In the genomic region with DNA sequence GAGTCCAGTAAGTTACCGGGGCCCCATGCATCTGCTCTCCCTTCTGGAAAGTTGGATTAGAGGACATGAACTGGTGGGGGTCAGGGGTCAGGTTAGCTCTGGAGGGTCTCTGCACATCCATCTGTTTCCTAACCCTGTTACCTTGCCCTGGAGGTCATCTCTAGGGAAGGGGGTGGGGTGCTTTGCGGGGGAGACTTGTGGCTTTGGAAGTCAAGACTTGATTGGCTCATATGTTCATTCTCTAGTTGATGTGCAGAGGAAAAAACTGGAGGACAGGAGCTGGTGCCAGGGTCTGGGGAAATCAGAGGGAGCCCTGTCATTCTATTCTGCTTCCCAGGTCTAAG, we compare ENCODE assay signal across 2 cellular contexts.
TF ChIP-seq lines count a peak whose summit lies in the region.

No MANE protein-coding gene starts in this region.

TF ChIP-seq in SK-N-SH, 30 proteins besides CTCF, POLR2A, EP300 and RAD21:
- TF ChIP-seq, protein P1, sequence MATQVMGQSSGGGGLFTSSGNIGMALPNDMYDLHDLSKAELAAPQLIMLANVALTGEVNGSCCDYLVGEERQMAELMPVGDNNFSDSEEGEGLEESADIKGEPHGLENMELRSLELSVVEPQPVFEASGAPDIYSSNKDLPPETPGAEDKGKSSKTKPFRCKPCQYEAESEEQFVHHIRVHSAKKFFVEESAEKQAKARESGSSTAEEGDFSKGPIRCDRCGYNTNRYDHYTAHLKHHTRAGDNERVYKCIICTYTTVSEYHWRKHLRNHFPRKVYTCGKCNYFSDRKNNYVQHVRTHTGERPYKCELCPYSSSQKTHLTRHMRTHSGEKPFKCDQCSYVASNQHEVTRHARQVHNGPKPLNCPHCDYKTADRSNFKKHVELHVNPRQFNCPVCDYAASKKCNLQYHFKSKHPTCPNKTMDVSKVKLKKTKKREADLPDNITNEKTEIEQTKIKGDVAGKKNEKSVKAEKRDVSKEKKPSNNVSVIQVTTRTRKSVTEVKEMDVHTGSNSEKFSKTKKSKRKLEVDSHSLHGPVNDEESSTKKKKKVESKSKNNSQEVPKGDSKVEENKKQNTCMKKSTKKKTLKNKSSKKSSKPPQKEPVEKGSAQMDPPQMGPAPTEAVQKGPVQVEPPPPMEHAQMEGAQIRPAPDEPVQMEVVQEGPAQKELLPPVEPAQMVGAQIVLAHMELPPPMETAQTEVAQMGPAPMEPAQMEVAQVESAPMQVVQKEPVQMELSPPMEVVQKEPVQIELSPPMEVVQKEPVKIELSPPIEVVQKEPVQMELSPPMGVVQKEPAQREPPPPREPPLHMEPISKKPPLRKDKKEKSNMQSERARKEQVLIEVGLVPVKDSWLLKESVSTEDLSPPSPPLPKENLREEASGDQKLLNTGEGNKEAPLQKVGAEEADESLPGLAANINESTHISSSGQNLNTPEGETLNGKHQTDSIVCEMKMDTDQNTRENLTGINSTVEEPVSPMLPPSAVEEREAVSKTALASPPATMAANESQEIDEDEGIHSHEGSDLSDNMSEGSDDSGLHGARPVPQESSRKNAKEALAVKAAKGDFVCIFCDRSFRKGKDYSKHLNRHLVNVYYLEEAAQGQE (IDR thresholded peaks at IDR 0.05; ENCODE audit: low read depth, low read length): no peak
- TF ChIP-seq MEF2A (IDR thresholded peaks at IDR 0.05; ENCODE audit: borderline replicate concordance, low read depth) (no peak), GABPA (IDR thresholded peaks at IDR 0.05; ENCODE audit: low read depth) (no peak), RCOR1 (IDR thresholded peaks at IDR 0.05; ENCODE audit: low read length) (no peak), ELF1 (IDR thresholded peaks at IDR 0.05) (no peak), RXRA (IDR thresholded peaks at IDR 0.05; ENCODE audit: borderline replicate concordance, low read depth) (no peak), NRF1 (IDR thresholded peaks at IDR 0.05; ENCODE audit: low read depth, low read length) (no peak), SMC3 (IDR thresholded peaks at IDR 0.05; ENCODE audit: low read depth, low read length) (no peak), TAF1 (IDR thresholded peaks at IDR 0.05; ENCODE audit: borderline replicate concordance, low read depth, low read length) (no peak), FOSL2 (IDR thresholded peaks at IDR 0.05; ENCODE audit: borderline replicate concordance, low read depth) (no peak), TCF12 (IDR thresholded peaks at IDR 0.05) (no peak), NFIC (IDR thresholded peaks at IDR 0.05; ENCODE audit: borderline replicate concordance) (no peak), MXI1 (IDR thresholded peaks at IDR 0.05; ENCODE audit: low read depth, low read length) (no peak), FOXJ3 (CRISPR knock-in tag; IDR thresholded peaks at IDR 0.05) (no peak), GATA2 (CRISPR knock-in tag; IDR thresholded peaks at IDR 0.05) (no peak), SIN3A (IDR thresholded peaks at IDR 0.05; ENCODE audit: borderline replicate concordance, low read depth, low read length) (no peak)
- TF ChIP-seq, protein P2, sequence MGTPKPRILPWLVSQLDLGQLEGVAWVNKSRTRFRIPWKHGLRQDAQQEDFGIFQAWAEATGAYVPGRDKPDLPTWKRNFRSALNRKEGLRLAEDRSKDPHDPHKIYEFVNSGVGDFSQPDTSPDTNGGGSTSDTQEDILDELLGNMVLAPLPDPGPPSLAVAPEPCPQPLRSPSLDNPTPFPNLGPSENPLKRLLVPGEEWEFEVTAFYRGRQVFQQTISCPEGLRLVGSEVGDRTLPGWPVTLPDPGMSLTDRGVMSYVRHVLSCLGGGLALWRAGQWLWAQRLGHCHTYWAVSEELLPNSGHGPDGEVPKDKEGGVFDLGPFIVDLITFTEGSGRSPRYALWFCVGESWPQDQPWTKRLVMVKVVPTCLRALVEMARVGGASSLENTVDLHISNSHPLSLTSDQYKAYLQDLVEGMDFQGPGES (IDR thresholded peaks at IDR 0.05; ENCODE audit: low read depth, low read length): no peak
- TF ChIP-seq, protein P3, sequence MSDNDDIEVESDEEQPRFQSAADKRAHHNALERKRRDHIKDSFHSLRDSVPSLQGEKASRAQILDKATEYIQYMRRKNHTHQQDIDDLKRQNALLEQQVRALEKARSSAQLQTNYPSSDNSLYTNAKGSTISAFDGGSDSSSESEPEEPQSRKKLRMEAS (IDR thresholded peaks at IDR 0.05; ENCODE audit: low read depth): no peak

TF ChIP-seq in SK-N-SH treated with all-trans-retinoic acid at 6 μM for 48 hours, 23 proteins besides CTCF, POLR2A, EP300 and RAD21:
- TF ChIP-seq, protein P4, sequence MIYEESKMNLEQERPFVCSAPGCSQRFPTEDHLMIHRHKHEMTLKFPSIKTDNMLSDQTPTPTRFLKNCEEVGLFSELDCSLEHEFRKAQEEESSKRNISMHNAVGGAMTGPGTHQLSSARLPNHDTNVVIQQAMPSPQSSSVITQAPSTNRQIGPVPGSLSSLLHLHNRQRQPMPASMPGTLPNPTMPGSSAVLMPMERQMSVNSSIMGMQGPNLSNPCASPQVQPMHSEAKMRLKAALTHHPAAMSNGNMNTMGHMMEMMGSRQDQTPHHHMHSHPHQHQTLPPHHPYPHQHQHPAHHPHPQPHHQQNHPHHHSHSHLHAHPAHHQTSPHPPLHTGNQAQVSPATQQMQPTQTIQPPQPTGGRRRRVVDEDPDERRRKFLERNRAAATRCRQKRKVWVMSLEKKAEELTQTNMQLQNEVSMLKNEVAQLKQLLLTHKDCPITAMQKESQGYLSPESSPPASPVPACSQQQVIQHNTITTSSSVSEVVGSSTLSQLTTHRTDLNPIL (CRISPR knock-in tag; IDR thresholded peaks at IDR 0.05; ENCODE audit: low read depth): no peak
- TF ChIP-seq, protein P5, sequence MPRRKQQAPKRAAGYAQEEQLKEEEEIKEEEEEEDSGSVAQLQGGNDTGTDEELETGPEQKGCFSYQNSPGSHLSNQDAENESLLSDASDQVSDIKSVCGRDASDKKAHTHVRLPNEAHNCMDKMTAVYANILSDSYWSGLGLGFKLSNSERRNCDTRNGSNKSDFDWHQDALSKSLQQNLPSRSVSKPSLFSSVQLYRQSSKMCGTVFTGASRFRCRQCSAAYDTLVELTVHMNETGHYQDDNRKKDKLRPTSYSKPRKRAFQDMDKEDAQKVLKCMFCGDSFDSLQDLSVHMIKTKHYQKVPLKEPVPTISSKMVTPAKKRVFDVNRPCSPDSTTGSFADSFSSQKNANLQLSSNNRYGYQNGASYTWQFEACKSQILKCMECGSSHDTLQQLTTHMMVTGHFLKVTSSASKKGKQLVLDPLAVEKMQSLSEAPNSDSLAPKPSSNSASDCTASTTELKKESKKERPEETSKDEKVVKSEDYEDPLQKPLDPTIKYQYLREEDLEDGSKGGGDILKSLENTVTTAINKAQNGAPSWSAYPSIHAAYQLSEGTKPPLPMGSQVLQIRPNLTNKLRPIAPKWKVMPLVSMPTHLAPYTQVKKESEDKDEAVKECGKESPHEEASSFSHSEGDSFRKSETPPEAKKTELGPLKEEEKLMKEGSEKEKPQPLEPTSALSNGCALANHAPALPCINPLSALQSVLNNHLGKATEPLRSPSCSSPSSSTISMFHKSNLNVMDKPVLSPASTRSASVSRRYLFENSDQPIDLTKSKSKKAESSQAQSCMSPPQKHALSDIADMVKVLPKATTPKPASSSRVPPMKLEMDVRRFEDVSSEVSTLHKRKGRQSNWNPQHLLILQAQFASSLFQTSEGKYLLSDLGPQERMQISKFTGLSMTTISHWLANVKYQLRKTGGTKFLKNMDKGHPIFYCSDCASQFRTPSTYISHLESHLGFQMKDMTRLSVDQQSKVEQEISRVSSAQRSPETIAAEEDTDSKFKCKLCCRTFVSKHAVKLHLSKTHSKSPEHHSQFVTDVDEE (CRISPR knock-in tag; IDR thresholded peaks at IDR 0.05): no peak
- no peak for TF ChIP-seq ESRRG (CRISPR knock-in tag; IDR thresholded peaks at IDR 0.05)
- TF ChIP-seq ISL1 (CRISPR knock-in tag; IDR thresholded peaks at IDR 0.05): no peak
- TF ChIP-seq, protein P6, sequence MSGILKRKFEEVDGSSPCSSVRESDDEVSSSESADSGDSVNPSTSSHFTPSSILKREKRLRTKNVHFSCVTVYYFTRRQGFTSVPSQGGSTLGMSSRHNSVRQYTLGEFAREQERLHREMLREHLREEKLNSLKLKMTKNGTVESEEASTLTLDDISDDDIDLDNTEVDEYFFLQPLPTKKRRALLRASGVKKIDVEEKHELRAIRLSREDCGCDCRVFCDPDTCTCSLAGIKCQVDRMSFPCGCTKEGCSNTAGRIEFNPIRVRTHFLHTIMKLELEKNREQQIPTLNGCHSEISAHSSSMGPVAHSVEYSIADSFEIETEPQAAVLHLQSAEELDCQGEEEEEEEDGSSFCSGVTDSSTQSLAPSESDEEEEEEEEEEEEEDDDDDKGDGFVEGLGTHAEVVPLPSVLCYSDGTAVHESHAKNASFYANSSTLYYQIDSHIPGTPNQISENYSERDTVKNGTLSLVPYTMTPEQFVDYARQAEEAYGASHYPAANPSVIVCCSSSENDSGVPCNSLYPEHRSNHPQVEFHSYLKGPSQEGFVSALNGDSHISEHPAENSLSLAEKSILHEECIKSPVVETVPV (CRISPR knock-in tag; IDR thresholded peaks at IDR 0.05): no peak
- TF ChIP-seq, protein P7, sequence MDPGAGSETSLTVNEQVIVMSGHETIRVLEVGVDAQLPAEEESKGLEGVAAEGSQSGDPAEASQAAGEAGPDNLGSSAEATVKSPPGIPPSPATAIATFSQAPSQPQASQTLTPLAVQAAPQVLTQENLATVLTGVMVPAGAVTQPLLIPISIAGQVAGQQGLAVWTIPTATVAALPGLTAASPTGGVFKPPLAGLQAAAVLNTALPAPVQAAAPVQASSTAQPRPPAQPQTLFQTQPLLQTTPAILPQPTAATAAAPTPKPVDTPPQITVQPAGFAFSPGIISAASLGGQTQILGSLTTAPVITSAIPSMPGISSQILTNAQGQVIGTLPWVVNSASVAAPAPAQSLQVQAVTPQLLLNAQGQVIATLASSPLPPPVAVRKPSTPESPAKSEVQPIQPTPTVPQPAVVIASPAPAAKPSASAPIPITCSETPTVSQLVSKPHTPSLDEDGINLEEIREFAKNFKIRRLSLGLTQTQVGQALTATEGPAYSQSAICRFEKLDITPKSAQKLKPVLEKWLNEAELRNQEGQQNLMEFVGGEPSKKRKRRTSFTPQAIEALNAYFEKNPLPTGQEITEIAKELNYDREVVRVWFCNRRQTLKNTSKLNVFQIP (CRISPR knock-in tag; IDR thresholded peaks at IDR 0.05; ENCODE audit: borderline replicate concordance, low read depth): no peak
- TF ChIP-seq RARB (CRISPR knock-in tag; IDR thresholded peaks at IDR 0.05): no peak
- no peak for TF ChIP-seq TOX (CRISPR knock-in tag; IDR thresholded peaks at IDR 0.05; ENCODE audit: borderline replicate concordance)
